1 cellular context compared by ENCODE assay signal in the genomic region with DNA sequence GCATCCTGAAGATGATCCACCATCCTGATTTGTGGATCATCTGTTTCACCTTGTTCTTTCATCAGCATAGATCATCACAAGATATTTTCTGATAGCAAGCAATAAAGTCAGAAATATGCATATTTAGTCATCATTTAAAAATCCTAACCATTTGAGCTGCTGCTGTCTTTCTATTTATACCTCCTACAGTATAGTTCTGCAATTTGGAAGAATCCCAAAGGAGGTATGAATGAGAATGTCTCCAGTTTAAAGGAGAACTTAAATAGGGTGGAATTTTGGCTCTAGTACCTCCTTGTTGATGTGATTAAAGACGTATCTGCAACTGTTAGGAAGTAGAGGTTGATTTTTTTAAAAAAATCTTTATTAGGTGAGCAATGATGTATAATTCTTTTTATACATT.
TF ChIP-seq lines count a peak whose summit lies in the region.

No MANE protein-coding gene starts in this region.

TF ChIP-seq in HepG2, 621 proteins besides CTCF, POLR2A, EP300 and RAD21:
- TF ChIP-seq ATF7-NPFF (CRISPR knock-in tag; IDR thresholded peaks at IDR 0.05; ENCODE audit: low read depth) (no peak), RCOR2 (CRISPR knock-in tag; IDR thresholded peaks at IDR 0.05) (no peak), THAP7 (CRISPR knock-in tag; IDR thresholded peaks at IDR 0.05) (no peak), NCOA5 (CRISPR knock-in tag; IDR thresholded peaks at IDR 0.05) (no peak), MBD4 (IDR thresholded peaks at IDR 0.05; ENCODE audit: borderline replicate concordance, low read length) (no peak), GATAD1 (CRISPR knock-in tag; IDR thresholded peaks at IDR 0.05) (no peak), TMF1 (CRISPR knock-in tag; IDR thresholded peaks at IDR 0.05; ENCODE audit: low read depth) (no peak), ZNF660 (CRISPR knock-in tag; IDR thresholded peaks at IDR 0.05; ENCODE audit: borderline replicate concordance, low read depth) (no peak), ESRRA (CRISPR knock-in tag; IDR thresholded peaks at IDR 0.05; ENCODE audit: low read depth) (no peak), NKX3-1 (CRISPR knock-in tag; IDR thresholded peaks at IDR 0.05) (no peak), HOXA3 (CRISPR knock-in tag; IDR thresholded peaks at IDR 0.05) (no peak), KDM3A (CRISPR knock-in tag; IDR thresholded peaks at IDR 0.05; ENCODE audit: low read depth) (no peak), U2AF1 (optimal IDR thresholded peaks at IDR 0.05; ENCODE audit: low read depth, low read length) (no peak), AHR (CRISPR knock-in tag; IDR thresholded peaks at IDR 0.05) (no peak), ZNF180 (CRISPR knock-in tag; IDR thresholded peaks at IDR 0.05; ENCODE audit: borderline replicate concordance, low read depth) (no peak)
- TF ChIP-seq, protein P1, sequence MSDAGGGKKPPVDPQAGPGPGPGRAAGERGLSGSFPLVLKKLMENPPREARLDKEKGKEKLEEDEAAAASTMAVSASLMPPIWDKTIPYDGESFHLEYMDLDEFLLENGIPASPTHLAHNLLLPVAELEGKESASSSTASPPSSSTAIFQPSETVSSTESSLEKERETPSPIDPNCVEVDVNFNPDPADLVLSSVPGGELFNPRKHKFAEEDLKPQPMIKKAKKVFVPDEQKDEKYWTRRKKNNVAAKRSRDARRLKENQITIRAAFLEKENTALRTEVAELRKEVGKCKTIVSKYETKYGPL (CRISPR knock-in tag; IDR thresholded peaks at IDR 0.05): no peak
- TF ChIP-seq, protein P2, sequence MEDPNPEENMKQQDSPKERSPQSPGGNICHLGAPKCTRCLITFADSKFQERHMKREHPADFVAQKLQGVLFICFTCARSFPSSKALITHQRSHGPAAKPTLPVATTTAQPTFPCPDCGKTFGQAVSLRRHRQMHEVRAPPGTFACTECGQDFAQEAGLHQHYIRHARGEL (CRISPR knock-in tag; IDR thresholded peaks at IDR 0.05): no peak
- TF ChIP-seq, protein P3, sequence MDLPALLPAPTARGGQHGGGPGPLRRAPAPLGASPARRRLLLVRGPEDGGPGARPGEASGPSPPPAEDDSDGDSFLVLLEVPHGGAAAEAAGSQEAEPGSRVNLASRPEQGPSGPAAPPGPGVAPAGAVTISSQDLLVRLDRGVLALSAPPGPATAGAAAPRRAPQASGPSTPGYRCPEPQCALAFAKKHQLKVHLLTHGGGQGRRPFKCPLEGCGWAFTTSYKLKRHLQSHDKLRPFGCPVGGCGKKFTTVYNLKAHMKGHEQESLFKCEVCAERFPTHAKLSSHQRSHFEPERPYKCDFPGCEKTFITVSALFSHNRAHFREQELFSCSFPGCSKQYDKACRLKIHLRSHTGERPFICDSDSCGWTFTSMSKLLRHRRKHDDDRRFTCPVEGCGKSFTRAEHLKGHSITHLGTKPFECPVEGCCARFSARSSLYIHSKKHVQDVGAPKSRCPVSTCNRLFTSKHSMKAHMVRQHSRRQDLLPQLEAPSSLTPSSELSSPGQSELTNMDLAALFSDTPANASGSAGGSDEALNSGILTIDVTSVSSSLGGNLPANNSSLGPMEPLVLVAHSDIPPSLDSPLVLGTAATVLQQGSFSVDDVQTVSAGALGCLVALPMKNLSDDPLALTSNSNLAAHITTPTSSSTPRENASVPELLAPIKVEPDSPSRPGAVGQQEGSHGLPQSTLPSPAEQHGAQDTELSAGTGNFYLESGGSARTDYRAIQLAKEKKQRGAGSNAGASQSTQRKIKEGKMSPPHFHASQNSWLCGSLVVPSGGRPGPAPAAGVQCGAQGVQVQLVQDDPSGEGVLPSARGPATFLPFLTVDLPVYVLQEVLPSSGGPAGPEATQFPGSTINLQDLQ (CRISPR knock-in tag; IDR thresholded peaks at IDR 0.05): no peak
TF ChIP-seq in HepG2: peak in this region for 0.
